Comparison of ENCODE assay signal across 17 cellular contexts in the genomic region with DNA sequence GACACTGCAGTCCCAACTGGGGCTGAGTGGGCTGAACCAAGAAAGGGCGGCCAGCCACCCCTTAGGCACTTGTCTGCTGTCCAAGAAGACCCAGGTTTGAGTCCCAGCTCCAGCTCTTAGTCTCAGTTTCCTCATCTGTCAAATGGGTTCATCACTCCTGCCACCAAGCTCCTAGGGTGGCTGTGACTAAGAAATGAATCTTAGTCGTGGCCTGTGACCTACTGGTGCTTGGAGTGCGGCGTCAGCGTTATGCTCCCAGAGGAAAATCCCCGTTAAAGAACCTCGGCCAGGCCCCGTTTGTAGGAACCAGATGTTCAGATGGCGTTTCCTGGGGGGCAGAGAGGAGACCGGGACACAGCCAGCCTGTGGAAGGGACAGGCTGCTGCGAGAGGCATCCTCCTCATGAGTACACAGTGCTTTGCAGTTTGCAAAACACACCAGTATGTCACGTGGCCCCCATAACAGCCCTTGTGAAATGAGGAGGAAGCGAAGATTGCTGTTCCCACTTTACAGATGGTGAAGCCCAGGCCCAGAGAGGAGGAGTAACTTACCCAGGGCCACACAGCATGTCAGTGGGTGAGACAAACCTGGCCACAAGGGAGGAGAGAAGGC. TPM values are rescaled to one million over a fixed set of nuclear protein-coding genes. Genes with fewer than 3 reads are reported as not detected.
DNase-seq lines count a peak whose midpoint lies in the region; ATAC-seq and TF ChIP-seq lines count a peak whose summit lies in the region.
"Had no signal": no experiment of that assay in that cellular context is flagged by ENCODE, and none has a peak within 500 bp of the region (broad histone marks: within the 10 kb centered on the region; RNA-seq: fewer than 3 reads in every experiment).

No MANE protein-coding gene starts in this region.

- H3K4me1 Mint-ChIP-seq in type B pancreatic cell (ENCODE audit: unreplicated experiment): peaks cover 24% of the 10 kb centered on the region
- H3K4me1 Mint-ChIP-seq in activated CD4-positive, alpha-beta memory T cell treated with anti-CD3 and anti-CD28 coated beads for 36 hours (ENCODE audit: low read depth): peaks cover 5% of the 10 kb centered on the region
- peaks cover 7% of the 10 kb centered on the region for H3K4me1 Mint-ChIP-seq in activated naive CD4-positive, alpha-beta T cell treated with anti-CD3 and anti-CD28 coated beads, Interleukin-2, amount 10 ng/mL, durations not matched to agents 7 days and 5 days

- POLR2A ChIA-PET in RWPE1 (lab: Yijun Ruan, JAX; ENCODE audit: low non-redundant PET): interaction anchor here (0.6 kb wide), 2 partner anchors 97 to 388 kb away, joined by 3 read pairs; no protein-coding TSS in a partner anchor
- POLR2A ChIA-PET in activated CD4-positive, alpha-beta memory T cell treated with anti-CD3 and anti-CD28 coated beads for 36 hours (lab: Charles Lee): no interaction called here

- no peaks in the 10 kb centered on the region for H3K9me3 Mint-ChIP-seq in type B pancreatic cell
- H3K9me3 Mint-ChIP-seq in activated CD4-positive, alpha-beta memory T cell treated with anti-CD3 and anti-CD28 coated beads for 36 hours: no peaks in the 10 kb centered on the region
- no peaks in the 10 kb centered on the region for H3K9me3 Mint-ChIP-seq in activated naive CD4-positive, alpha-beta T cell treated with anti-CD3 and anti-CD28 coated beads, Interleukin-2, amount 10 ng/mL, durations not matched to agents 7 days and 5 days
- H3K9me3 Mint-ChIP-seq: IgD-negative memory B cell; naive thymus-derived CD8-positive, alpha-beta T cell; stimulated activated effector memory CD8-positive, alpha-beta T cell treated with anti-CD3 and anti-CD28 coated beads, Interleukin-12 subunit alpha, Interleukin-12 subunit beta, amount 100 ng/mL, for 72 hours had no signal

- H3K4me3 Mint-ChIP-seq in type B pancreatic cell: peak overlapping the region; percentile 41
- no peak overlapping the region for H3K4me3 Mint-ChIP-seq in activated CD4-positive, alpha-beta memory T cell treated with anti-CD3 and anti-CD28 coated beads for 36 hours
- no peak overlapping the region for H3K4me3 Mint-ChIP-seq in activated naive CD4-positive, alpha-beta T cell treated with anti-CD3 and anti-CD28 coated beads, Interleukin-2, amount 10 ng/mL, durations not matched to agents 7 days and 5 days
- H3K4me3 Mint-ChIP-seq: IgD-negative memory B cell; stimulated activated effector memory CD8-positive, alpha-beta T cell treated with anti-CD3 and anti-CD28 coated beads, Interleukin-12 subunit alpha, Interleukin-12 subunit beta, amount 100 ng/mL, for 72 hours had no signal

- ATAC-seq in GM21515 (IDR thresholded peaks at IDR 0.05; ENCODE audit: unreplicated experiment): no peak
- ATAC-seq: left ventricle myocardium superior; naive thymus-derived CD8-positive, alpha-beta T cell; stimulated activated effector memory CD8-positive, alpha-beta T cell treated with anti-CD3 and anti-CD28 coated beads, Interleukin-12 subunit alpha, Interleukin-12 subunit beta, amount 100 ng/mL, for 72 hours had no signal

- H3K4me3 ChIP-seq in fibroblast of villous mesenchyme (ENCODE audit: low read depth, low read length): no peak overlapping the region
- H3K4me3 ChIP-seq: right atrium auricular region had no signal

- H3K36me3 Mint-ChIP-seq in type B pancreatic cell: no peaks in the 10 kb centered on the region
- H3K36me3 Mint-ChIP-seq in activated CD4-positive, alpha-beta memory T cell treated with anti-CD3 and anti-CD28 coated beads for 36 hours: no peaks in the 10 kb centered on the region
- no peaks in the 10 kb centered on the region for H3K36me3 Mint-ChIP-seq in activated naive CD4-positive, alpha-beta T cell treated with anti-CD3 and anti-CD28 coated beads, Interleukin-2, amount 10 ng/mL, durations not matched to agents 7 days and 5 days
- H3K36me3 Mint-ChIP-seq: IgD-negative memory B cell; naive thymus-derived CD8-positive, alpha-beta T cell; stimulated activated effector memory CD8-positive, alpha-beta T cell treated with anti-CD3 and anti-CD28 coated beads, Interleukin-12 subunit alpha, Interleukin-12 subunit beta, amount 100 ng/mL, for 72 hours had no signal

- DNase-seq in NOMO-1 (lab: John Stamatoyannopoulos, UW; ENCODE audit: unreplicated experiment in 2 of 2) (peak; percentile 3 to 29), NOMO-1 treated with dmso at 0.1 percent for 144 hours (lab: John Stamatoyannopoulos, UW; ENCODE audit: unreplicated experiment) (no peak), RWPE1 (ENCODE audit: low spot score) (no peak), fibroblast of villous mesenchyme (ENCODE audit: low read depth) (peak; percentile 44), type B pancreatic cell (ENCODE audit: extremely low spot score, unreplicated experiment) (no peak)
- no peak for DNase-seq in activated CD4-positive, alpha-beta memory T cell treated with anti-CD3 and anti-CD28 coated beads for 36 hours
- no peak for DNase-seq in activated naive CD4-positive, alpha-beta T cell treated with anti-CD3 and anti-CD28 coated beads, Interleukin-2, amount 10 ng/mL, durations not matched to agents 7 days and 5 days
- DNase-seq: left ventricle myocardium superior; naive thymus-derived CD8-positive, alpha-beta T cell; NCI-H1436 treated with DMSO at 0.1 percent for 48 hours had no signal

- peak overlapping the region; percentile 86 for H3K27ac ChIP-seq in RWPE1
- H3K27ac ChIP-seq: right atrium auricular region had no signal

- no peak overlapping the region for H3K27ac Mint-ChIP-seq in type B pancreatic cell
- no peak overlapping the region for H3K27ac Mint-ChIP-seq in activated CD4-positive, alpha-beta memory T cell treated with anti-CD3 and anti-CD28 coated beads for 36 hours
- no peak overlapping the region for H3K27ac Mint-ChIP-seq in activated naive CD4-positive, alpha-beta T cell treated with anti-CD3 and anti-CD28 coated beads, Interleukin-2, amount 10 ng/mL, durations not matched to agents 7 days and 5 days
- H3K27ac Mint-ChIP-seq: IgD-negative memory B cell; stimulated activated effector memory CD8-positive, alpha-beta T cell treated with anti-CD3 and anti-CD28 coated beads, Interleukin-12 subunit alpha, Interleukin-12 subunit beta, amount 100 ng/mL, for 72 hours had no signal

- H3K27me3 Mint-ChIP-seq in type B pancreatic cell: peaks cover 60% of the 10 kb centered on the region
- H3K27me3 Mint-ChIP-seq in activated CD4-positive, alpha-beta memory T cell treated with anti-CD3 and anti-CD28 coated beads for 36 hours: peaks cover 52% of the 10 kb centered on the region
- H3K27me3 Mint-ChIP-seq in activated naive CD4-positive, alpha-beta T cell treated with anti-CD3 and anti-CD28 coated beads, Interleukin-2, amount 10 ng/mL, durations not matched to agents 7 days and 5 days: peaks cover 89% of the 10 kb centered on the region

- intact Hi-C loops in activated CD4-positive, alpha-beta memory T cell treated with anti-CD3 and anti-CD28 coated beads for 36 hours (cut with micrococcal nuclease): no loop called here

- CTCF ChIA-PET in RWPE1 (lab: Yijun Ruan, JAX): interaction anchor here (0.6 to 2.7 kb wide), 8 partner anchors 9 to 191 kb away, joined by 3 to 6 read pairs (median 3); no protein-coding TSS in a partner anchor
- CTCF ChIA-PET in activated CD4-positive, alpha-beta memory T cell treated with anti-CD3 and anti-CD28 coated beads for 36 hours (lab: Charles Lee): no interaction called here
- CTCF ChIA-PET in activated naive CD4-positive, alpha-beta T cell treated with anti-CD3 and anti-CD28 coated beads, Interleukin-2, amount 10 ng/mL, durations not matched to agents 7 days and 5 days (lab: Charles Lee): interaction anchor here (1.1 to 2.0 kb wide), 2 partner anchors 62 to 110 kb away, joined by 4 to 5 read pairs; no protein-coding TSS in a partner anchor

- TF ChIP-seq CTCF in RWPE1 (conservative IDR thresholded peaks at IDR 0.05; ENCODE audit: low read depth) (no peak), fibroblast of villous mesenchyme (IDR thresholded peaks at IDR 0.05; ENCODE audit: insufficient read depth, low read depth, low read length) (no peak), type B pancreatic cell (conservative IDR thresholded peaks at IDR 0.05) (no peak)

RNA-seq across cellular contexts. Expression of a gene that starts 3.3 kb away (rescaled TPM):
- 4.3 and 19.3 TPM in 2 replicates for total RNA-seq in fibroblast of villous mesenchyme
- total RNA-seq in type B pancreatic cell (ENCODE audit: low replicate concordance): 0.53 and 0.76 TPM in 2 replicates
- total RNA-seq in activated CD4-positive, alpha-beta memory T cell treated with anti-CD3 and anti-CD28 coated beads for 36 hours: not detected
- total RNA-seq: naive thymus-derived CD8-positive, alpha-beta T cell had no signal

RNA-seq across cellular contexts. Expression of a gene that starts 39.2 kb away (rescaled TPM):
- total RNA-seq in fibroblast of villous mesenchyme (not detected in 2 replicates), type B pancreatic cell (ENCODE audit: low replicate concordance) (not detected in 2 replicates)
- not detected for total RNA-seq in activated CD4-positive, alpha-beta memory T cell treated with anti-CD3 and anti-CD28 coated beads for 36 hours
- total RNA-seq: dermis blood vessel endothelial cell; left ventricle myocardium superior; naive thymus-derived CD8-positive, alpha-beta T cell; NCI-H460; right atrium auricular region; urinary bladder had no signal

Comparison
In these comparisons a context has a peak if more than half of its experiments do, and no peak if none do; other contexts are left out.
1. DNase-seq: peak in NOMO-1 (2 of 2) and fibroblast of villous mesenchyme (single experiment); none in NOMO-1 treated with dmso at 0.1 percent for 144 hours (single experiment), RWPE1 (single experiment), type B pancreatic cell (single experiment), activated CD4-positive, alpha-beta memory T cell treated with anti-CD3 and anti-CD28 coated beads for 36 hours (single experiment) and activated naive CD4-positive, alpha-beta T cell treated with anti-CD3 and anti-CD28 coated beads, Interleukin-2, amount 10 ng/mL, durations not matched to agents 7 days and 5 days (single experiment).